15 cellular contexts compared by ENCODE assay signal in genomic region chr12:97275261-97276197, GRCh38.
A peak's percentile ranks its signal among the peaks of the same experiment; 100 is the strongest.
DNase-seq lines count a peak whose midpoint lies in the region; ATAC-seq, FAIRE-seq and TF ChIP-seq lines count a peak whose summit lies in the region.
"Had no signal": no experiment of that assay in that cellular context is flagged by ENCODE, and none has a peak within 500 bp of the region (broad histone marks: within the 10 kb centered on the region; RNA-seq: fewer than 3 reads in every experiment).

No MANE protein-coding gene starts in this region.

- no peaks in the 10 kb centered on the region for H3K79me2 ChIP-seq in H1 (ENCODE audit: control insufficient read depth in 1 of 2, insufficient read depth in 2 of 2, low read length in 2 of 2)
- H3K79me2 ChIP-seq in PC-3 (ENCODE audit: low read length): no peaks in the 10 kb centered on the region

- no peaks in the 10 kb centered on the region for H3F3A ChIP-seq in PC-3 (ENCODE audit: low read length, unreplicated experiment)

- no peak overlapping the region; a peak in 1 of 7 replicates for H3K9ac ChIP-seq in H1 (replicated peaks in 1 of 4; ENCODE audit: extremely low read depth in 1 of 4, low read depth in 3 of 4, low read length in 3 of 4)
- no peak overlapping the region for H3K9ac ChIP-seq in PC-3 (ENCODE audit: low read length)

- FAIRE-seq in H1 (lab: Jason Lieb, UNC): no peak
- FAIRE-seq in HTR-8/SVneo (lab: Jason Lieb, UNC): no peak
- FAIRE-seq: keratinocyte, RCC 7860, TTC549 had no signal

- CTCF ChIA-PET in H1 (lab: Charles Lee; ENCODE audit: partially characterized antibody) (interaction anchor here (0.8 to 1.4 kb wide), 5 partner anchors 13 to 606 kb away, joined by 3 read pairs; no protein-coding TSS in a partner anchor), PC-3 (lab: Charles Lee) (no interaction called here)

- BruUV-seq in PC-3 (replicated peaks; lab: Mats Ljungman, UMichigan): no TSS peak

- no peaks in the 10 kb centered on the region for H3K9me2 ChIP-seq in PC-3 (replicated peaks; ENCODE audit: low read length)

- POLR2A ChIA-PET in H1 (lab: Charles Lee; ENCODE audit: partially characterized antibody): interaction anchor here (0.6 kb wide), 1 partner anchor 1901 kb away, joined by 3 read pairs; no protein-coding TSS in a partner anchor
- POLR2A ChIA-PET in PC-3 (lab: Charles Lee; ENCODE audit: unreplicated experiment): no interaction called here

- H3K4me2 ChIP-seq in H1 (ENCODE audit: insufficient read depth in 1 of 2, low read depth in 2 of 2, low read length in 2 of 2) (peak overlapping the region; percentile 52 to 78), PC-3 (ENCODE audit: low read length) (no peak overlapping the region)

- intact Hi-C loops in PC-3 (cut with micrococcal nuclease): no loop called here

- H2BK120ac ChIP-seq in H1 (replicated peaks; ENCODE audit: low read depth, low read length): no peak overlapping the region

- WGBS in H1 (ENCODE audit: extremely low coverage in 1 of 2, insufficient coverage in 1 of 2, insufficient read length in 1 of 2, insufficient replicate concordance in 2 of 2, low coverage in 1 of 2, low lambda C conversion rate in 2 of 2, missing lambda C conversion rate in 1 of 2), 2 experiments: 49% methylated on average over 21 of the region's 21 CpGs; no CpG with 5 or more reads in 1 of the 2 experiments

- H3K27me3 Mint-ChIP-seq in mesothelial cell of epicardium (ENCODE audit: low read depth) (no peaks in the 10 kb centered on the region), type B pancreatic cell (peaks cover 14% of the 10 kb centered on the region)

- peak overlapping the region; percentile 42; the same call in 1 of the 2 replicates for H2BK12ac ChIP-seq in H1 (ENCODE audit: low read depth, low read length)

- H4K5ac ChIP-seq in H1 (ENCODE audit: insufficient read length, low read depth, low read length): peak overlapping the region; percentile 31

- H3K23ac ChIP-seq in H1 (ENCODE audit: insufficient read length): no peak overlapping the region

- H3K79me1 ChIP-seq in H1 (ENCODE audit: low read depth, low read length): no peaks in the 10 kb centered on the region

- no peak for TF ChIP-seq EP300 in H1 (IDR thresholded peaks at IDR 0.05; ENCODE audit: borderline replicate concordance in 1 of 2, low read depth in 2 of 2, low read length in 2 of 2)

- TF ChIP-seq POLR2A in H1 (IDR thresholded peaks at IDR 0.05; ENCODE audit: control extremely low read depth in 1 of 2, low read depth in 2 of 2, low read length in 2 of 2): no peak

- no peak overlapping the region for H3K56ac ChIP-seq in H1 (replicated peaks; ENCODE audit: insufficient read length, low read depth, low read length)

- no peak overlapping the region for H4K91ac ChIP-seq in H1 (replicated peaks; ENCODE audit: insufficient read length, low read length)

- ATAC-seq in PC-3: no peak

- no peak overlapping the region for H2BK15ac ChIP-seq in H1 (ENCODE audit: low read length)

- peak in 2 of 3 experiments; percentile 68 to 81 for DNase-seq in NCI-H1417 (lab: John Stamatoyannopoulos, UW)
- DNase-seq in NCI-H1417 treated with DMSO at 0.1 percent for 48 hours (lab: John Stamatoyannopoulos, UW): no peak
- DNase-seq in H1 (ENCODE audit: low read depth in 1 of 2, low spot score in 2 of 2): peak in 1 of 2 experiments; percentile 48
- DNase-seq in mesothelial cell of epicardium (ENCODE audit: low spot score in 2 of 2, unreplicated experiment in 2 of 2): peak in 1 of 2 experiments; percentile 40
- DNase-seq in type B pancreatic cell (ENCODE audit: extremely low spot score, unreplicated experiment): peak; percentile 71
- DNase-seq in HTR-8/SVneo (ENCODE audit: insufficient read length, low spot score): no peak
- DNase-seq in NCI-H226: no peak
- no peak for DNase-seq in PC-3
- DNase-seq: DMS 273 treated with DMSO at 0.1 percent for 48 hours, erythroblast had no signal

- H2AK5ac ChIP-seq in H1 (ENCODE audit: low read depth, low read length): no peak overlapping the region

- H2BK20ac ChIP-seq in H1 (ENCODE audit: low read length): 0 out of 2 replicates have a peak overlapping the region, but pooled peaks have one; percentile 29

- TF ChIP-seq RAD21 in H1 (IDR thresholded peaks at IDR 0.05 in 1 of 2, conservative IDR thresholded peaks at IDR 0.05 in 1 of 2; ENCODE audit: low read depth in 2 of 2, low read length in 2 of 2): no peak

- H3K36me3 Mint-ChIP-seq in mesothelial cell of epicardium: peaks cover 2% of the 10 kb centered on the region
- no peaks in the 10 kb centered on the region for H3K36me3 Mint-ChIP-seq in type B pancreatic cell

- TF ChIP-seq CTCF in H1 (IDR thresholded peaks at IDR 0.05; ENCODE audit: control extremely low read depth in 1 of 3, insufficient read depth in 1 of 3, low read depth in 1 of 3, low read length in 3 of 3): no peak
- no peak for TF ChIP-seq CTCF in mesothelial cell of epicardium (IDR thresholded peaks at IDR 0.05; ENCODE audit: unreplicated experiment)
- peak; percentile 56 for TF ChIP-seq CTCF in type B pancreatic cell (conservative IDR thresholded peaks at IDR 0.05)
- no peak for TF ChIP-seq CTCF in PC-3 (conservative IDR thresholded peaks at IDR 0.05; ENCODE audit: low read depth, low read length)

- H3K27me3 ChIP-seq in H1 (replicated peaks in 1 of 4; ENCODE audit: control insufficient read depth in 3 of 4, extremely low read depth in 1 of 4, insufficient read depth in 3 of 4, low read length in 3 of 4): no peaks in the 10 kb centered on the region; a peak in 2 of 7 replicates
- H3K27me3 ChIP-seq in PC-3 (ENCODE audit: low read length): peaks cover 32% of the 10 kb centered on the region
- H3K27me3 ChIP-seq: ascending aorta had no signal

- H3K4me3 ChIP-seq in H1 (ENCODE audit: extremely low read depth in 1 of 4, insufficient read depth in 2 of 4, low read depth in 3 of 4, low read length in 4 of 4): peak overlapping the region in 1 of 4 experiments; percentile 28; a peak in 2 of 8 replicates
- H3K4me3 ChIP-seq in PC-3 (ENCODE audit: low read length): no peak overlapping the region
- H3K4me3 ChIP-seq: ascending aorta had no signal

- peak overlapping the region; percentile 72 for H3K27ac Mint-ChIP-seq in mesothelial cell of epicardium
- peak overlapping the region; percentile 76 for H3K27ac Mint-ChIP-seq in type B pancreatic cell

- no peak overlapping the region for H3K14ac ChIP-seq in H1 (ENCODE audit: insufficient read length)

- H3K9me3 ChIP-seq in H1 (ENCODE audit: insufficient read depth in 2 of 2, low read depth in 1 of 2, low read length in 1 of 2) (peaks cover 0 to 7% of the 10 kb centered on the region in 2 experiments; a peak in 2 of 4 replicates), PC-3 (ENCODE audit: low read length) (no peaks in the 10 kb centered on the region)
- H3K9me3 ChIP-seq: ascending aorta had no signal

- H4K8ac ChIP-seq in H1 (ENCODE audit: extremely low read depth, insufficient read depth, low read length): no peak overlapping the region

- H3K27ac ChIP-seq in H1 (ENCODE audit: low read depth, low read length): no peak overlapping the region
- no peak overlapping the region for H3K27ac ChIP-seq in PC-3 (ENCODE audit: low read length)
- H3K27ac ChIP-seq: 22Rv1, ascending aorta had no signal

- peak overlapping the region; percentile 14; the same call in 1 of the 2 replicates for H3K18ac ChIP-seq in H1 (ENCODE audit: extremely low read depth, low read length)

- H3K4me1 Mint-ChIP-seq in mesothelial cell of epicardium (peaks cover 30% of the 10 kb centered on the region), type B pancreatic cell (ENCODE audit: unreplicated experiment) (peaks cover 22% of the 10 kb centered on the region)

- H3K4me1 ChIP-seq in H1 (replicated peaks in 1 of 4; ENCODE audit: control insufficient read depth in 3 of 4, insufficient read depth in 4 of 4, low read length in 3 of 4): peaks cover 7 to 13% (median 8%) of the 10 kb centered on the region in 4 experiments
- H3K4me1 ChIP-seq in PC-3 (ENCODE audit: insufficient read depth, low read length): no peaks in the 10 kb centered on the region
- H3K4me1 ChIP-seq: ascending aorta had no signal

- H3K4me3 Mint-ChIP-seq in mesothelial cell of epicardium: peak overlapping the region; percentile 38
- peak overlapping the region; percentile 69 for H3K4me3 Mint-ChIP-seq in type B pancreatic cell

- H3K4ac ChIP-seq in H1 (replicated peaks; ENCODE audit: insufficient read length, low read depth, low read length): no peak overlapping the region

- H3K9me3 Mint-ChIP-seq in mesothelial cell of epicardium: peaks cover 8% of the 10 kb centered on the region
- peaks cover 3% of the 10 kb centered on the region for H3K9me3 Mint-ChIP-seq in type B pancreatic cell

- H2BK5ac ChIP-seq in H1 (ENCODE audit: low read depth, low read length): peak overlapping the region; percentile 57; the same call in 1 of the 2 replicates

- peaks cover 0 to 3% (median 0%) of the 10 kb centered on the region in 4 experiments; a peak in 1 of 8 replicates for H3K36me3 ChIP-seq in H1 (ENCODE audit: control insufficient read depth in 2 of 4, insufficient read depth in 4 of 4, low read length in 3 of 4)
- no peaks in the 10 kb centered on the region for H3K36me3 ChIP-seq in PC-3 (ENCODE audit: low read depth, low read length)
- H3K36me3 ChIP-seq: ascending aorta had no signal

- H4K20me1 ChIP-seq in H1 (replicated peaks in 1 of 2; ENCODE audit: control insufficient read depth in 1 of 2, insufficient read depth in 2 of 2, low read length in 2 of 2): no peaks in the 10 kb centered on the region
- H4K20me1 ChIP-seq in PC-3 (ENCODE audit: low read length): no peaks in the 10 kb centered on the region

- no peaks in the 10 kb centered on the region for H3K23me2 ChIP-seq in H1 (ENCODE audit: low read depth, low read length)

- H2AFZ ChIP-seq in H1 (ENCODE audit: low read length) (no peak overlapping the region), PC-3 (ENCODE audit: low read length) (no peak overlapping the region)

TF ChIP-seq in H1, 55 proteins besides CTCF, POLR2A, EP300 and RAD21 (continues in another document):
- TF ChIP-seq TBP (IDR thresholded peaks at IDR 0.05; ENCODE audit: low read depth, low read length): no peak
- TF ChIP-seq HDAC2 (IDR thresholded peaks at IDR 0.05; ENCODE audit: borderline replicate concordance in 1 of 2, low read depth in 2 of 2, low read length in 2 of 2): no peak
- TF ChIP-seq KDM4A (IDR thresholded peaks at IDR 0.05; ENCODE audit: low read depth, low read length, severe bottlenecking): no peak
- TF ChIP-seq RBBP5 (IDR thresholded peaks at IDR 0.05; ENCODE audit: borderline replicate concordance, low read depth, low read length): no peak
- no peak for TF ChIP-seq USF2 (IDR thresholded peaks at IDR 0.05; ENCODE audit: low read length)
- TF ChIP-seq FOSL1 (IDR thresholded peaks at IDR 0.05; ENCODE audit: insufficient read depth, low read depth, low read length): no peak
- TF ChIP-seq TAF1 (IDR thresholded peaks at IDR 0.05; ENCODE audit: low read depth, low read length): no peak
- no peak for TF ChIP-seq ZNF274 (IDR thresholded peaks at IDR 0.05; ENCODE audit: borderline replicate concordance, extremely low read depth, low read length)

Comparison
In these comparisons a context has a peak if more than half of its experiments do, and no peak if none do; other contexts are left out.
1. DNase-seq: peak in NCI-H1417 (2 of 3) and type B pancreatic cell (single experiment); none in NCI-H1417 treated with DMSO at 0.1 percent for 48 hours (single experiment), HTR-8/SVneo (single experiment), NCI-H226 (single experiment) and PC-3 (single experiment).